In the genomic region with DNA sequence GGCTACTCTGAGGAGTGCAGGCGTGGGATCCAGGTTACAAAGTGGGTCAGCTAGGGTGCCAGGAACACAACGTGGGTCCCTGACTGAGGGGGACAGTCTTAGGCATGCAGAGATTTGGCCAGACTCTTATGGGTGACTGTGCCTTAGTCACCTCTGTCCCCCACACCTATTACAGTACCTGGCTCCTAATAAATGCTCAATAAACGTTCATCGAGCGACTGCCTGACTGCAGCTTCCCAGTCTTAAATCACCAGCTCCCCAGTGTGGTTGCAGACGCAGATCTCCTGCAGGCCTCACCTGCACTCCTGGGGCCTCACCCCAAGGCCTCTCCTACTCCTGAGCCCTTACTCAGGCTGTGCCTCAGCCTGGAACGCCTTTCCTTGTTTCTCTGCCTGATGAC, we compare ENCODE assay signal across 16 cellular contexts. TPM values are rescaled to one million over a fixed set of nuclear protein-coding genes. Genes with fewer than 3 reads are reported as not detected.
DNase-seq lines count a peak whose midpoint lies in the region; ATAC-seq and TF ChIP-seq lines count a peak whose summit lies in the region.
"Had no signal": no experiment of that assay in that cellular context is flagged by ENCODE, and none has a peak within 500 bp of the region (broad histone marks: within the 10 kb centered on the region; RNA-seq: fewer than 3 reads in every experiment).

No MANE protein-coding gene starts in this region.

- peaks cover 4% of the 10 kb centered on the region for H3K36me3 Mint-ChIP-seq in activated CD8-positive, alpha-beta T cell treated with anti-CD3 and anti-CD28 coated beads for 36 hours (ENCODE audit: low read depth)
- peaks cover 0 to 7% of the 10 kb centered on the region in 2 donors for H3K36me3 Mint-ChIP-seq in naive B cell

- POLR2A ChIA-PET in activated CD8-positive, alpha-beta T cell treated with anti-CD3 and anti-CD28 coated beads for 36 hours (lab: Charles Lee), result interaction anchor here (0.7 to 40.0 kb wide), 4 partner anchors 10 to 773 kb away, joined by 3 to 905 read pairs (median 4); a partner anchor contains a TSS

- peak overlapping the region; percentile 73 to 97 for H3K4me3 Mint-ChIP-seq in stimulated activated naive CD8-positive, alpha-beta T cell treated with anti-CD3 and anti-CD28 coated beads, Interleukin-15, amount 100 ng/mL, for 72 hours
- H3K4me3 Mint-ChIP-seq in activated CD8-positive, alpha-beta T cell treated with anti-CD3 and anti-CD28 coated beads for 36 hours, result no peak overlapping the region
- H3K4me3 Mint-ChIP-seq in naive B cell, result peak overlapping the region in 4 of 8 donors; percentile 38 to 69 (median 67)

- no peaks in the 10 kb centered on the region for H3K27me3 ChIP-seq in colonic mucosa
- H3K27me3 ChIP-seq: hepatocyte, right atrium auricular region had no signal

- no peak for TF ChIP-seq CTCF in activated CD8-positive, alpha-beta T cell treated with anti-CD3 and anti-CD28 coated beads for 36 hours (IDR thresholded peaks at IDR 0.05)
- TF ChIP-seq CTCF in colonic mucosa (IDR thresholded peaks at IDR 0.05), result no peak

- no peaks in the 10 kb centered on the region for H3K9me3 ChIP-seq in colonic mucosa
- H3K9me3 ChIP-seq: right atrium auricular region, tibial artery had no signal

- no peak for ATAC-seq in stimulated activated naive CD8-positive, alpha-beta T cell treated with anti-CD3 and anti-CD28 coated beads, Interleukin-15, amount 100 ng/mL, for 72 hours
- no peak for ATAC-seq in stimulated activated naive CD8-positive, alpha-beta T cell treated with anti-CD3 and anti-CD28 coated beads, Interleukin-15, Interleukin-2, amounts not matched to agents 100 U/mL and 50 U/mL, for 24 hours
- no peak for ATAC-seq in activated CD8-positive, alpha-beta T cell treated with anti-CD3 and anti-CD28 coated beads for 36 hours
- ATAC-seq in naive B cell (ENCODE audit: low read depth in 2 of 2) (no peak), GM21825 (IDR thresholded peaks at IDR 0.05; ENCODE audit: unreplicated experiment) (no peak)

- no peaks in the 10 kb centered on the region for H3K36me3 ChIP-seq in colonic mucosa
- H3K36me3 ChIP-seq: right atrium auricular region, tibial artery had no signal

- H3K4me3 ChIP-seq in colonic mucosa, result no peak overlapping the region
- H3K4me3 ChIP-seq: hepatocyte, right atrium auricular region, tibial artery had no signal

- intact Hi-C loops in activated CD8-positive, alpha-beta T cell treated with anti-CD3 and anti-CD28 coated beads for 36 hours (cut with micrococcal nuclease), result loop anchor here (10.0 kb wide), 1 partner anchor 54 kb away; a partner anchor contains a TSS
- intact Hi-C loops in colonic mucosa (cut with DNase I), result no loop called here

- peaks cover 37% of the 10 kb centered on the region for H3K4me1 Mint-ChIP-seq in stimulated activated naive CD8-positive, alpha-beta T cell treated with anti-CD3 and anti-CD28 coated beads, Interleukin-15, amount 100 ng/mL, for 72 hours
- H3K4me1 Mint-ChIP-seq in activated CD8-positive, alpha-beta T cell treated with anti-CD3 and anti-CD28 coated beads for 36 hours (ENCODE audit: low read depth), result peaks cover 28% of the 10 kb centered on the region
- peaks cover 34 to 46% (median 35%) of the 10 kb centered on the region in 3 donors for H3K4me1 Mint-ChIP-seq in naive B cell

- no peak overlapping the region for H3K27ac Mint-ChIP-seq in stimulated activated naive CD8-positive, alpha-beta T cell treated with anti-CD3 and anti-CD28 coated beads, Interleukin-15, amount 100 ng/mL, for 72 hours
- peak overlapping the region; percentile 69 for H3K27ac Mint-ChIP-seq in activated CD8-positive, alpha-beta T cell treated with anti-CD3 and anti-CD28 coated beads for 36 hours
- H3K27ac Mint-ChIP-seq in naive B cell, result peak overlapping the region; percentile 18 to 92 (median 66)

- H3K27ac ChIP-seq in colonic mucosa, result no peak overlapping the region
- H3K27ac ChIP-seq: hepatocyte, right atrium auricular region, tibial artery had no signal

- H3K27me3 Mint-ChIP-seq in stimulated activated naive CD8-positive, alpha-beta T cell treated with anti-CD3 and anti-CD28 coated beads, Interleukin-15, amount 100 ng/mL, for 72 hours, result no peaks in the 10 kb centered on the region
- H3K27me3 Mint-ChIP-seq in activated CD8-positive, alpha-beta T cell treated with anti-CD3 and anti-CD28 coated beads for 36 hours, result no peaks in the 10 kb centered on the region
- no peaks in the 10 kb centered on the region for H3K27me3 Mint-ChIP-seq in naive B cell

- H3K9ac ChIP-seq in colonic mucosa (ENCODE audit: low read depth in 2 of 2, low read length in 2 of 2), result no peak overlapping the region

- peaks cover 6% of the 10 kb centered on the region for H3K4me1 ChIP-seq in colonic mucosa

- no peaks in the 10 kb centered on the region for H3K9me3 Mint-ChIP-seq in stimulated activated naive CD8-positive, alpha-beta T cell treated with anti-CD3 and anti-CD28 coated beads, Interleukin-15, amount 100 ng/mL, for 72 hours
- H3K9me3 Mint-ChIP-seq in activated CD8-positive, alpha-beta T cell treated with anti-CD3 and anti-CD28 coated beads for 36 hours, result no peaks in the 10 kb centered on the region
- H3K9me3 Mint-ChIP-seq in naive B cell, result no peaks in the 10 kb centered on the region

- CTCF ChIA-PET in activated CD8-positive, alpha-beta T cell treated with anti-CD3 and anti-CD28 coated beads for 36 hours (lab: Charles Lee), result interaction anchor here (0.7 to 7.2 kb wide), 7 partner anchors 8 to 707 kb away, joined by 3 to 63 read pairs (median 5); no protein-coding TSS in a partner anchor

- DNase-seq in stimulated activated naive CD8-positive, alpha-beta T cell treated with anti-CD3 and anti-CD28 coated beads, Interleukin-15, amount 100 ng/mL, for 72 hours, result no peak
- no peak for DNase-seq in stimulated activated naive CD8-positive, alpha-beta T cell treated with anti-CD3 and anti-CD28 coated beads, Interleukin-15, Interleukin-2, amounts not matched to agents 100 U/mL and 50 U/mL, for 24 hours
- DNase-seq in activated CD8-positive, alpha-beta T cell treated with anti-CD3 and anti-CD28 coated beads for 36 hours, result no peak
- DNase-seq in naive B cell (no peak), colonic mucosa (no peak), NCI-H1436 (lab: John Stamatoyannopoulos, UW) (no peak)
- DNase-seq: HCEC 1CT, NCI-H2029, NCI-H226, OCI-M1, Right ventricle myocardium superior, SW 1271, tibial artery had no signal

RNA-seq across cellular contexts. Expression of a gene that starts 3.2 kb away (rescaled TPM):
- 100 to 1,000 TPM; 101 to 107 TPM for total RNA-seq in activated CD8-positive, alpha-beta T cell treated with anti-CD3 and anti-CD28 coated beads for 36 hours
- polyA plus RNA-seq in naive B cell (ENCODE audit: low read depth in 6 of 6), result 100 to 1,000 TPM; 146 to 327 (median 208) TPM
- total RNA-seq in colonic mucosa, result 100 to 1,000 TPM; 106 to 123 TPM

RNA-seq across cellular contexts. Expression of a gene that starts 34.9 kb away (rescaled TPM):
- total RNA-seq in activated CD8-positive, alpha-beta T cell treated with anti-CD3 and anti-CD28 coated beads for 36 hours, result 1 to 10 TPM; 5.5 to 6.0 TPM
- polyA plus RNA-seq in naive B cell (ENCODE audit: low read depth in 6 of 6), result 10 to 100 TPM; 10.6 to 15.7 (median 12.7) TPM
- 10 to 100 TPM; 15.8 to 17.8 TPM for total RNA-seq in colonic mucosa

RNA-seq across cellular contexts. Expression of a gene that starts 53.3 kb away (rescaled TPM):
- 10 to 100 TPM; 93.3 to 97.6 TPM for total RNA-seq in activated CD8-positive, alpha-beta T cell treated with anti-CD3 and anti-CD28 coated beads for 36 hours
- polyA plus RNA-seq in naive B cell (ENCODE audit: low read depth in 6 of 6), result 10 to 100 TPM; 21.2 to 41.2 (median 33.3) TPM
- 10 to 100 TPM; 64.6 to 65.6 TPM for total RNA-seq in colonic mucosa

RNA-seq across cellular contexts. Expression of a gene that starts 58.3 kb away (rescaled TPM):
- total RNA-seq in activated CD8-positive, alpha-beta T cell treated with anti-CD3 and anti-CD28 coated beads for 36 hours, result 10 to 100 TPM; 84.7 to 88.1 TPM
- polyA plus RNA-seq in naive B cell (ENCODE audit: low read depth in 6 of 6), result 10 to 100 TPM in 3 of 6 donors, 1 to 10 TPM in 3; 8.2 to 12.1 (median 9.7) TPM
- total RNA-seq in colonic mucosa, result 100 to 1,000 TPM in 1 of 2 donors, 10 to 100 TPM in 1; 52.4 to 108 TPM

Comparison
In these comparisons a context has a peak if more than half of its experiments do, and no peak if none do; other contexts are left out.
1. H3K27ac Mint-ChIP-seq: peak in activated CD8-positive, alpha-beta T cell treated with anti-CD3 and anti-CD28 coated beads for 36 hours (single experiment) and naive B cell (6 of 6); none in stimulated activated naive CD8-positive, alpha-beta T cell treated with anti-CD3 and anti-CD28 coated beads, Interleukin-15, amount 100 ng/mL, for 72 hours (0 of 2).